Comparison of ENCODE assay signal across 1 cellular context in the genomic region with DNA sequence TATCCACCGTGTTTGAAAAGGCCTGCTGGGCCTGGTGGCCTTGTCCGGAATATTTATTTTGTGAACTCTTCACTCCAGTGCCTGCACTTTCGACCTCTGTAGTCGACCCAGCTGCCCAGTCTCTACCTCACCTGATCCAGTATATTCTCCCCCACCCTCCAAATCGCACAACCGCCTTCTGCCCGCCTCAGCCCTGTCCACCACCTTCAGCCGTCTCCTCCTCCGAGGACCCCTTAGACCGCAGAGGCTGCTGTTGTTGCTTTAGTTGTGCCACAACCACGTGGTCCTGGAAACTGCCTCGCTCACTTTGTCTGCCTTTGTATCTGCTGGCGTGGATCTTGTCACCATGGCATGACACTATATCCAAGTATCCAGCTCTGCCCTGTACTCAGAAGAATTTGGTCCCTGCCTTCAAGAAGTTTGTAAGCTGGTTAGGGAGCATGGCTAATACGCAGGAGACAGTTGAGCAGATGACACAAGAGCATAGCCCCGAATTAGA.
TF ChIP-seq lines count a peak whose summit lies in the region.

No MANE protein-coding gene starts in this region.

TF ChIP-seq in HepG2, 621 proteins besides CTCF, POLR2A, EP300 and RAD21 (continues in another document):
- TF ChIP-seq SRY (CRISPR knock-in tag; IDR thresholded peaks at IDR 0.05): no peak
- no peak for TF ChIP-seq ZNF292 (CRISPR knock-in tag; IDR thresholded peaks at IDR 0.05; ENCODE audit: borderline replicate concordance, low read depth)
- TF ChIP-seq, protein P1, sequence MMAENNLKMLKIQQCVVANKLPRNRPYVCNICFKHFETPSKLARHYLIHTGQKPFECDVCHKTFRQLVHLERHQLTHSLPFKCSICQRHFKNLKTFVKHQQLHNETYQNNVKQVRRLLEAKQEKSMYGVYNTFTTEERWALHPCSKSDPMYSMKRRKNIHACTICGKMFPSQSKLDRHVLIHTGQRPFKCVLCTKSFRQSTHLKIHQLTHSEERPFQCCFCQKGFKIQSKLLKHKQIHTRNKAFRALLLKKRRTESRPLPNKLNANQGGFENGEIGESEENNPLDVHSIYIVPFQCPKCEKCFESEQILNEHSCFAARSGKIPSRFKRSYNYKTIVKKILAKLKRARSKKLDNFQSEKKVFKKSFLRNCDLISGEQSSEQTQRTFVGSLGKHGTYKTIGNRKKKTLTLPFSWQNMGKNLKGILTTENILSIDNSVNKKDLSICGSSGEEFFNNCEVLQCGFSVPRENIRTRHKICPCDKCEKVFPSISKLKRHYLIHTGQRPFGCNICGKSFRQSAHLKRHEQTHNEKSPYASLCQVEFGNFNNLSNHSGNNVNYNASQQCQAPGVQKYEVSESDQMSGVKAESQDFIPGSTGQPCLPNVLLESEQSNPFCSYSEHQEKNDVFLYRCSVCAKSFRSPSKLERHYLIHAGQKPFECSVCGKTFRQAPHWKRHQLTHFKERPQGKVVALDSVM (CRISPR knock-in tag; IDR thresholded peaks at IDR 0.05): 0 out of 2 replicates have a peak, but pooled peaks have one; percentile 34
- TF ChIP-seq SPEN (CRISPR knock-in tag; IDR thresholded peaks at IDR 0.05; ENCODE audit: low read depth): no peak
- TF ChIP-seq, protein P2, sequence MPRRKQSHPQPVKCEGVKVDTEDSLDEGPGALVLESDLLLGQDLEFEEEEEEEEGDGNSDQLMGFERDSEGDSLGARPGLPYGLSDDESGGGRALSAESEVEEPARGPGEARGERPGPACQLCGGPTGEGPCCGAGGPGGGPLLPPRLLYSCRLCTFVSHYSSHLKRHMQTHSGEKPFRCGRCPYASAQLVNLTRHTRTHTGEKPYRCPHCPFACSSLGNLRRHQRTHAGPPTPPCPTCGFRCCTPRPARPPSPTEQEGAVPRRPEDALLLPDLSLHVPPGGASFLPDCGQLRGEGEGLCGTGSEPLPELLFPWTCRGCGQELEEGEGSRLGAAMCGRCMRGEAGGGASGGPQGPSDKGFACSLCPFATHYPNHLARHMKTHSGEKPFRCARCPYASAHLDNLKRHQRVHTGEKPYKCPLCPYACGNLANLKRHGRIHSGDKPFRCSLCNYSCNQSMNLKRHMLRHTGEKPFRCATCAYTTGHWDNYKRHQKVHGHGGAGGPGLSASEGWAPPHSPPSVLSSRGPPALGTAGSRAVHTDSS (CRISPR knock-in tag; conservative IDR thresholded peaks at IDR 0.05): no peak
- TF ChIP-seq ZNF441 (CRISPR knock-in tag; IDR thresholded peaks at IDR 0.05; ENCODE audit: borderline replicate concordance): no peak
- TF ChIP-seq DNMT3B (CRISPR knock-in tag; conservative IDR thresholded peaks at IDR 0.05): no peak
- TF ChIP-seq, protein P3, sequence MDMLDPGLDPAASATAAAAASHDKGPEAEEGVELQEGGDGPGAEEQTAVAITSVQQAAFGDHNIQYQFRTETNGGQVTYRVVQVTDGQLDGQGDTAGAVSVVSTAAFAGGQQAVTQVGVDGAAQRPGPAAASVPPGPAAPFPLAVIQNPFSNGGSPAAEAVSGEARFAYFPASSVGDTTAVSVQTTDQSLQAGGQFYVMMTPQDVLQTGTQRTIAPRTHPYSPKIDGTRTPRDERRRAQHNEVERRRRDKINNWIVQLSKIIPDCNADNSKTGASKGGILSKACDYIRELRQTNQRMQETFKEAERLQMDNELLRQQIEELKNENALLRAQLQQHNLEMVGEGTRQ (IDR thresholded peaks at IDR 0.05; ENCODE audit: low read depth, low read length): no peak
- TF ChIP-seq, protein P3 (CRISPR knock-in tag; IDR thresholded peaks at IDR 0.05; ENCODE audit: borderline replicate concordance): no peak
- TF ChIP-seq, protein P4, sequence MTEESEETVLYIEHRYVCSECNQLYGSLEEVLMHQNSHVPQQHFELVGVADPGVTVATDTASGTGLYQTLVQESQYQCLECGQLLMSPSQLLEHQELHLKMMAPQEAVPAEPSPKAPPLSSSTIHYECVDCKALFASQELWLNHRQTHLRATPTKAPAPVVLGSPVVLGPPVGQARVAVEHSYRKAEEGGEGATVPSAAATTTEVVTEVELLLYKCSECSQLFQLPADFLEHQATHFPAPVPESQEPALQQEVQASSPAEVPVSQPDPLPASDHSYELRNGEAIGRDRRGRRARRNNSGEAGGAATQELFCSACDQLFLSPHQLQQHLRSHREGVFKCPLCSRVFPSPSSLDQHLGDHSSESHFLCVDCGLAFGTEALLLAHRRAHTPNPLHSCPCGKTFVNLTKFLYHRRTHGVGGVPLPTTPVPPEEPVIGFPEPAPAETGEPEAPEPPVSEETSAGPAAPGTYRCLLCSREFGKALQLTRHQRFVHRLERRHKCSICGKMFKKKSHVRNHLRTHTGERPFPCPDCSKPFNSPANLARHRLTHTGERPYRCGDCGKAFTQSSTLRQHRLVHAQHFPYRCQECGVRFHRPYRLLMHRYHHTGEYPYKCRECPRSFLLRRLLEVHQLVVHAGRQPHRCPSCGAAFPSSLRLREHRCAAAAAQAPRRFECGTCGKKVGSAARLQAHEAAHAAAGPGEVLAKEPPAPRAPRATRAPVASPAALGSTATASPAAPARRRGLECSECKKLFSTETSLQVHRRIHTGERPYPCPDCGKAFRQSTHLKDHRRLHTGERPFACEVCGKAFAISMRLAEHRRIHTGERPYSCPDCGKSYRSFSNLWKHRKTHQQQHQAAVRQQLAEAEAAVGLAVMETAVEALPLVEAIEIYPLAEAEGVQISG (CRISPR knock-in tag; IDR thresholded peaks at IDR 0.05): peak; percentile 5; the same call in 1 of the 2 replicates
- TF ChIP-seq ZNF660 (CRISPR knock-in tag; IDR thresholded peaks at IDR 0.05; ENCODE audit: borderline replicate concordance, low read depth): no peak
- TF ChIP-seq, protein P5, sequence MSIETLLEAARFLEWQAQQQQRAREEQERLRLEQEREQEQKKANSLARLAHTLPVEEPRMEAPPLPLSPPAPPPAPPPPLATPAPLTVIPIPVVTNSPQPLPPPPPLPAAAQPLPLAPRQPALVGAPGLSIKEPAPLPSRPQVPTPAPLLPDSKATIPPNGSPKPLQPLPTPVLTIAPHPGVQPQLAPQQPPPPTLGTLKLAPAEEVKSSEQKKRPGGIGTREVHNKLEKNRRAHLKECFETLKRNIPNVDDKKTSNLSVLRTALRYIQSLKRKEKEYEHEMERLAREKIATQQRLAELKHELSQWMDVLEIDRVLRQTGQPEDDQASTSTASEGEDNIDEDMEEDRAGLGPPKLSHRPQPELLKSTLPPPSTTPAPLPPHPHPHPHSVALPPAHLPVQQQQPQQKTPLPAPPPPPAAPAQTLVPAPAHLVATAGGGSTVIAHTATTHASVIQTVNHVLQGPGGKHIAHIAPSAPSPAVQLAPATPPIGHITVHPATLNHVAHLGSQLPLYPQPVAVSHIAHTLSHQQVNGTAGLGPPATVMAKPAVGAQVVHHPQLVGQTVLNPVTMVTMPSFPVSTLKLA (IDR thresholded peaks at IDR 0.05): peak; percentile 43; the same call in 1 of the 2 replicates
- no peak for TF ChIP-seq RAD51 (IDR thresholded peaks at IDR 0.05; ENCODE audit: borderline replicate concordance)
- TF ChIP-seq ZFYVE20 (CRISPR knock-in tag; IDR thresholded peaks at IDR 0.05; ENCODE audit: borderline replicate concordance, low read depth): no peak
- no peak for TF ChIP-seq HOXD1 (CRISPR knock-in tag; IDR thresholded peaks at IDR 0.05)
- no peak for TF ChIP-seq ZNF430 (CRISPR knock-in tag; IDR thresholded peaks at IDR 0.05)
- no peak for TF ChIP-seq HIVEP1 (CRISPR knock-in tag; IDR thresholded peaks at IDR 0.05)
- no peak for TF ChIP-seq ZNF788 (CRISPR knock-in tag; IDR thresholded peaks at IDR 0.05; ENCODE audit: borderline replicate concordance)
- TF ChIP-seq DMAP1 (CRISPR knock-in tag; IDR thresholded peaks at IDR 0.05): 0 out of 2 replicates have a peak, but pooled peaks have one; percentile 26
- TF ChIP-seq, protein P6, sequence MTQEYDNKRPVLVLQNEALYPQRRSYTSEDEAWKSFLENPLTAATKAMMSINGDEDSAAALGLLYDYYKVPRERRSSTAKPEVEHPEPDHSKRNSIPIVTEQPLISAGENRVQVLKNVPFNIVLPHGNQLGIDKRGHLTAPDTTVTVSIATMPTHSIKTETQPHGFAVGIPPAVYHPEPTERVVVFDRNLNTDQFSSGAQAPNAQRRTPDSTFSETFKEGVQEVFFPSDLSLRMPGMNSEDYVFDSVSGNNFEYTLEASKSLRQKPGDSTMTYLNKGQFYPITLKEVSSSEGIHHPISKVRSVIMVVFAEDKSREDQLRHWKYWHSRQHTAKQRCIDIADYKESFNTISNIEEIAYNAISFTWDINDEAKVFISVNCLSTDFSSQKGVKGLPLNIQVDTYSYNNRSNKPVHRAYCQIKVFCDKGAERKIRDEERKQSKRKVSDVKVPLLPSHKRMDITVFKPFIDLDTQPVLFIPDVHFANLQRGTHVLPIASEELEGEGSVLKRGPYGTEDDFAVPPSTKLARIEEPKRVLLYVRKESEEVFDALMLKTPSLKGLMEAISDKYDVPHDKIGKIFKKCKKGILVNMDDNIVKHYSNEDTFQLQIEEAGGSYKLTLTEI (CRISPR knock-in tag; conservative IDR thresholded peaks at IDR 0.05): no peak
- TF ChIP-seq ZNF260 (CRISPR knock-in tag; IDR thresholded peaks at IDR 0.05; ENCODE audit: borderline replicate concordance, low read depth): no peak
- TF ChIP-seq YEATS4 (CRISPR knock-in tag; IDR thresholded peaks at IDR 0.05; ENCODE audit: borderline replicate concordance): no peak
- no peak for TF ChIP-seq RBFOX2 (IDR thresholded peaks at IDR 0.05; ENCODE audit: low read depth, low read length)
- peak; percentile 56 for TF ChIP-seq RARA (CRISPR knock-in tag; IDR thresholded peaks at IDR 0.05)
- TF ChIP-seq HNF4A (CRISPR knock-in tag; IDR thresholded peaks at IDR 0.05): 0 out of 2 replicates have a peak, but pooled peaks have one; percentile 1
- no peak for TF ChIP-seq GZF1 (CRISPR knock-in tag; IDR thresholded peaks at IDR 0.05)
- no peak for TF ChIP-seq PTBP1 (IDR thresholded peaks at IDR 0.05; ENCODE audit: low read depth, low read length, poor library complexity, severe bottlenecking)
- TF ChIP-seq, protein P7, sequence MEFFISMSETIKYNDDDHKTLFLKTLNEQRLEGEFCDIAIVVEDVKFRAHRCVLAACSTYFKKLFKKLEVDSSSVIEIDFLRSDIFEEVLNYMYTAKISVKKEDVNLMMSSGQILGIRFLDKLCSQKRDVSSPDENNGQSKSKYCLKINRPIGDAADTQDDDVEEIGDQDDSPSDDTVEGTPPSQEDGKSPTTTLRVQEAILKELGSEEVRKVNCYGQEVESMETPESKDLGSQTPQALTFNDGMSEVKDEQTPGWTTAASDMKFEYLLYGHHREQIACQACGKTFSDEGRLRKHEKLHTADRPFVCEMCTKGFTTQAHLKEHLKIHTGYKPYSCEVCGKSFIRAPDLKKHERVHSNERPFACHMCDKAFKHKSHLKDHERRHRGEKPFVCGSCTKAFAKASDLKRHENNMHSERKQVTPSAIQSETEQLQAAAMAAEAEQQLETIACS (CRISPR knock-in tag; IDR thresholded peaks at IDR 0.05): no peak
- TF ChIP-seq ZC3H4 (CRISPR knock-in tag; IDR thresholded peaks at IDR 0.05; ENCODE audit: borderline replicate concordance): peak; percentile 76; the same call in 1 of the 2 replicates
- peak; percentile 65; the same call in 1 of the 2 replicates for TF ChIP-seq ZNF598 (CRISPR knock-in tag; IDR thresholded peaks at IDR 0.05; ENCODE audit: borderline replicate concordance)
- 0 out of 2 replicates have a peak, but pooled peaks have one; percentile 54 for TF ChIP-seq ZNF878 (CRISPR knock-in tag; IDR thresholded peaks at IDR 0.05)
- TF ChIP-seq, protein P8, sequence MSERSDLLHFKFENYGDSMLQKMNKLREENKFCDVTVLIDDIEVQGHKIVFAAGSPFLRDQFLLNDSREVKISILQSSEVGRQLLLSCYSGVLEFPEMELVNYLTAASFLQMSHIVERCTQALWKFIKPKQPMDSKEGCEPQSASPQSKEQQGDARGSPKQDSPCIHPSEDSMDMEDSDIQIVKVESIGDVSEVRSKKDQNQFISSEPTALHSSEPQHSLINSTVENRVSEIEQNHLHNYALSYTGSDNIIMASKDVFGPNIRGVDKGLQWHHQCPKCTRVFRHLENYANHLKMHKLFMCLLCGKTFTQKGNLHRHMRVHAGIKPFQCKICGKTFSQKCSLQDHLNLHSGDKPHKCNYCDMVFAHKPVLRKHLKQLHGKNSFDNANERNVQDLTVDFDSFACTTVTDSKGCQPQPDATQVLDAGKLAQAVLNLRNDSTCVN (CRISPR knock-in tag; IDR thresholded peaks at IDR 0.05; ENCODE audit: borderline replicate concordance): no peak
- TF ChIP-seq, protein P9, sequence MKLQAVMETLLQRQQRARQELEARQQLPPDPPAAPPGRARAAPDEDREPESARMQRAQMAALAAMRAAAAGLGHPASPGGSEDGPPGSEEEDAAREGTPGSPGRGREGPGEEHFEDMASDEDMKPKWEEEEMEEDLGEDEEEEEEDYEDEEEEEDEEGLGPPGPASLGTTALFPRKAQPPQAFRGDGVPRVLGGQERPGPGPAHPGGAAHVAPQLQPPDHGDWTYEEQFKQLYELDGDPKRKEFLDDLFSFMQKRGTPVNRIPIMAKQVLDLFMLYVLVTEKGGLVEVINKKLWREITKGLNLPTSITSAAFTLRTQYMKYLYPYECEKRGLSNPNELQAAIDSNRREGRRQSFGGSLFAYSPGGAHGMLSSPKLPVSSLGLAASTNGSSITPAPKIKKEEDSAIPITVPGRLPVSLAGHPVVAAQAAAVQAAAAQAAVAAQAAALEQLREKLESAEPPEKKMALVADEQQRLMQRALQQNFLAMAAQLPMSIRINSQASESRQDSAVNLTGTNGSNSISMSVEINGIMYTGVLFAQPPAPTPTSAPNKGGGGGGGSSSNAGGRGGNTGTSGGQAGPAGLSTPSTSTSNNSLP (IDR thresholded peaks at IDR 0.05; ENCODE audit: low read depth, low read length): no peak
- TF ChIP-seq PHF5A (CRISPR knock-in tag; IDR thresholded peaks at IDR 0.05; ENCODE audit: low read depth, unreplicated experiment): no peak
- peak; percentile 52 for TF ChIP-seq ZFX (CRISPR knock-in tag; IDR thresholded peaks at IDR 0.05; ENCODE audit: low read depth)
